ENCODE assay signal across 9 cellular contexts in genomic region chr7:70764004-70764691, GRCh38.
A peak's percentile ranks its signal among the peaks of the same experiment; 100 is the strongest.
DNase-seq lines count a peak whose midpoint lies in the region; ATAC-seq and TF ChIP-seq lines count a peak whose summit lies in the region.
"Had no signal": no experiment of that assay in that cellular context is flagged by ENCODE, and none has a peak within 500 bp of the region (broad histone marks: within the 10 kb centered on the region; RNA-seq: fewer than 3 reads in every experiment).

No MANE protein-coding gene starts in this region.

- no peak for TF ChIP-seq CTCF in WERI-Rb-1 (IDR thresholded peaks at IDR 0.05; ENCODE audit: low read depth, low read length)

- H3K9me3 ChIP-seq in WERI-Rb-1 (ENCODE audit: severe bottlenecking) = no peaks in the 10 kb centered on the region

- H3K36me3 ChIP-seq in WERI-Rb-1 = peaks cover 43% of the 10 kb centered on the region

- no peak overlapping the region for H3K4me3 ChIP-seq in WERI-Rb-1 (ENCODE audit: low read depth, low read length)
- H3K4me3 ChIP-seq: lung had no signal

- ATAC-seq in GM18511 (IDR thresholded peaks at IDR 0.05; ENCODE audit: unreplicated experiment) = peak; percentile 92
- peak; percentile 84 for ATAC-seq in GM21526 (IDR thresholded peaks at IDR 0.05; ENCODE audit: low FRiP score, unreplicated experiment)
- ATAC-seq in HG03520 (IDR thresholded peaks at IDR 0.05; ENCODE audit: unreplicated experiment) = peak; percentile 86
- no peak for ATAC-seq in HG03045 (IDR thresholded peaks at IDR 0.05; ENCODE audit: unreplicated experiment)

- H3K27ac ChIP-seq in WERI-Rb-1 = no peak overlapping the region

- no peaks in the 10 kb centered on the region for H3K27me3 ChIP-seq in WERI-Rb-1 (ENCODE audit: insufficient read depth, low read depth, severe bottlenecking)

- peak; percentile 41 for DNase-seq in germinal center (ENCODE audit: low spot score)
- DNase-seq in GM03348 (ENCODE audit: low spot score) = no peak
- no peak for DNase-seq in DMS114 treated with DMSO at 0.1 percent for 48 hours (lab: John Stamatoyannopoulos, UW; ENCODE audit: unreplicated experiment)
- no peak for DNase-seq in WERI-Rb-1
